ENCODE assay signal across 1 cellular context in the genomic region with DNA sequence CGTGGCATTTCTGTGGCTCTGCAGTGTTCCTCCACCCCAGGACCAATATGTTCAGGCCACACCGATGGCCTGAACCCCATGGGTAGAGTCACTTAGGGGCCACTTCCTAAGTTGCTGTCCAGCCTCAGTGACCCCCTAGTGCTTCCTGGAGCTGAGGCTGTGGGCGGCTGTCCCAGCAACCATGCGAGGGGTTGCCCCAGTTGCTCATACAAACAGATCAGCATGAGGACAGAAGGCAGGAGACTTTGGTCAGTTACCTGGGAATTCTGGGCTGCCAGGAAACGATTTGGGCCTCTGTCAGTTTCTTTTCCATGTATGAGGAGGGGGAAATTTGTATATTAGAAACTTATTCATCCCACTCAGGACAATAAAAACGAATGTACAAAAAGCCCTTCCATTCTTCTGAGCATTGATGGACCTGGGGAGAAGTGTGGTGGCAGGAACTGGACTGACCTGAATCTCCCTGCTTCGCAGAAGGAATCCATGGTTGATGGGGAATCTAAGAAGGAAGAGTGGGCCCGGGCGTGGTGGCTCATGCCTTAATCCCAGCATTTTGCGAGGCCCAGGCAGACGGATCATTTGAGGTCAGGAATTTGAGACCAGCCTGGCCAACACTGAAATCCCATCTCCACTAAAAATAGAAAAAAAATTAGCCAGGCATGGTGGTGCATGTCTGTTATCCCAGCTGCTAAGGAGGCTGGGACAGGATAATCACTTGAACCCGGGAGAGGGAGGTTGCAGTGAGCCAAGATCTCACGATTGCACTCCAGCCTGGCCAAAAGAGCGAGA.
TF ChIP-seq lines count a peak whose summit lies in the region.

No MANE protein-coding gene starts in this region.

TF ChIP-seq in HEK293T, 16 proteins besides CTCF, POLR2A, EP300 and RAD21 (continued from another document):
- TF ChIP-seq SUZ12 (IDR thresholded peaks at IDR 0.05) = no peak
- no peak for TF ChIP-seq ELF4 (IDR thresholded peaks at IDR 0.05)
- TF ChIP-seq FOXK2 (IDR thresholded peaks at IDR 0.05) = no peak
- TF ChIP-seq FOXA1 (IDR thresholded peaks at IDR 0.05) = no peak
- no peak for TF ChIP-seq L3MBTL2 (conservative IDR thresholded peaks at IDR 0.05)
- no peak for TF ChIP-seq CTBP1 (IDR thresholded peaks at IDR 0.05; ENCODE audit: borderline replicate concordance)
- no peak for TF ChIP-seq LEF1 (IDR thresholded peaks at IDR 0.05; ENCODE audit: borderline replicate concordance)
